In genomic region chr12:41903014-41903702, GRCh38 we compare ENCODE assay signal across 29 cellular contexts.
"Had no signal": no experiment of that assay in that cellular context is flagged by ENCODE, and none has a peak within 500 bp of the region (broad histone marks: within the 10 kb centered on the region; RNA-seq: fewer than 3 reads in every experiment).

No MANE protein-coding gene starts in this region.

- H3K4me1 Mint-ChIP-seq: activated CD4-positive, alpha-beta T cell treated with anti-CD3 and anti-CD28 coated beads, Interleukin-2, amount 10 ng/mL, durations not matched to agents 24 days and 14 days; activated naive CD8-positive, alpha-beta T cell treated with anti-CD3 and anti-CD28 coated beads for 36 hours; naive B cell; neural progenitor cell had no signal

- H3K27me3 ChIP-seq: adrenal gland, body of pancreas, gastrocnemius medialis, hepatocyte, neural progenitor cell, right atrium auricular region, tibial nerve had no signal

- H3K4me2 ChIP-seq: hepatocyte, neural progenitor cell had no signal

- H3K4me3 Mint-ChIP-seq: activated CD4-positive, alpha-beta memory T cell treated with anti-CD3 and anti-CD28 coated beads for 36 hours; activated CD4-positive, alpha-beta T cell treated with anti-CD3 and anti-CD28 coated beads, Interleukin-2, amount 10 ng/mL, durations not matched to agents 24 days and 14 days; activated naive CD4-positive, alpha-beta T cell treated with anti-CD3 and anti-CD28 coated beads for 36 hours; activated naive CD8-positive, alpha-beta T cell treated with anti-CD3 and anti-CD28 coated beads for 36 hours; activated T-helper 1 cell treated with anti-CD3 and anti-CD28 coated beads, Interleukin-12 subunit alpha, Interleukin-12 subunit beta, Interleukin-2, Interleukin-4 antibody, amounts not matched to agents 30 ng/mL and 10 ng/mL and 1 ng/mL, durations not matched to agents 14 hours and 24 hours and 36 hours; naive B cell; neural progenitor cell; T-helper 1 cell treated with Interleukin-12 subunit alpha and Interleukin-12 subunit beta and Interleukin-4 antibody, amounts not matched to agents 30 μg/mL and 1 μg/mL, for 36 hours had no signal

- H3K27ac ChIP-seq: adrenal gland, body of pancreas, gastrocnemius medialis, hepatocyte, neural progenitor cell, right atrium auricular region, tibial nerve, WERI-Rb-1 had no signal

- H3K4me1 ChIP-seq: adrenal gland, body of pancreas, gastrocnemius medialis, neural progenitor cell, right atrium auricular region, tibial nerve had no signal

- H3K9me3 ChIP-seq: adrenal gland, body of pancreas, gastrocnemius medialis, right atrium auricular region had no signal

- H3K79me2 ChIP-seq: hepatocyte had no signal

- H3K27ac Mint-ChIP-seq: activated CD4-positive, alpha-beta memory T cell treated with anti-CD3 and anti-CD28 coated beads for 36 hours; activated CD4-positive, alpha-beta T cell treated with anti-CD3 and anti-CD28 coated beads, Interleukin-2, amount 10 ng/mL, durations not matched to agents 24 days and 14 days; activated naive CD4-positive, alpha-beta T cell treated with anti-CD3 and anti-CD28 coated beads for 36 hours; activated naive CD8-positive, alpha-beta T cell treated with anti-CD3 and anti-CD28 coated beads for 36 hours; activated T-helper 1 cell treated with anti-CD3 and anti-CD28 coated beads, Interleukin-12 subunit alpha, Interleukin-12 subunit beta, Interleukin-2, Interleukin-4 antibody, amounts not matched to agents 30 ng/mL and 10 ng/mL and 1 ng/mL, durations not matched to agents 14 hours and 24 hours and 36 hours; neural progenitor cell; T-helper 1 cell treated with Interleukin-12 subunit alpha and Interleukin-12 subunit beta and Interleukin-4 antibody, amounts not matched to agents 30 μg/mL and 1 μg/mL, for 36 hours had no signal

- H2AFZ ChIP-seq: hepatocyte, neural progenitor cell had no signal

- H3K9me3 Mint-ChIP-seq: activated CD4-positive, alpha-beta memory T cell treated with anti-CD3 and anti-CD28 coated beads for 36 hours; activated CD4-positive, alpha-beta T cell treated with anti-CD3 and anti-CD28 coated beads, Interleukin-2, amount 10 ng/mL, durations not matched to agents 24 days and 14 days; activated naive CD4-positive, alpha-beta T cell treated with anti-CD3 and anti-CD28 coated beads for 36 hours; activated naive CD8-positive, alpha-beta T cell treated with anti-CD3 and anti-CD28 coated beads for 36 hours; activated T-helper 1 cell treated with anti-CD3 and anti-CD28 coated beads, Interleukin-12 subunit alpha, Interleukin-12 subunit beta, Interleukin-2, Interleukin-4 antibody, amounts not matched to agents 30 ng/mL and 10 ng/mL and 1 ng/mL, durations not matched to agents 14 hours and 24 hours and 36 hours; T-helper 1 cell treated with Interleukin-12 subunit alpha and Interleukin-12 subunit beta and Interleukin-4 antibody, amounts not matched to agents 30 μg/mL and 1 μg/mL, for 36 hours had no signal

- H3K4me3 ChIP-seq: adrenal gland, body of pancreas, gastrocnemius medialis, hepatocyte, neural progenitor cell, right atrium auricular region, tibial nerve had no signal

- H3K36me3 ChIP-seq: adrenal gland, gastrocnemius medialis, neural progenitor cell, right atrium auricular region, tibial nerve, WERI-Rb-1 had no signal

- DNase-seq: activated CD4-positive, alpha-beta memory T cell treated with anti-CD3 and anti-CD28 coated beads for 36 hours; activated CD4-positive, alpha-beta T cell treated with anti-CD3 and anti-CD28 coated beads, Interleukin-2, amount 10 ng/mL, durations not matched to agents 24 days and 14 days; activated CD4-positive, CD25-positive, alpha-beta regulatory T cell treated with anti-CD3 and anti-CD28 coated beads, Interleukin-2, amount 50 U/mL, for 72 hours; activated CD8-positive, alpha-beta memory T cell treated with anti-CD3 and anti-CD28 coated beads, Interleukin-2, amount 50 U/mL, for 4 hours; activated effector memory CD4-positive, alpha-beta T cell treated with anti-CD3 and anti-CD28 coated beads, Interleukin-2, amount 50 U/mL, for 16 hours; activated naive CD4-positive, alpha-beta T cell treated with anti-CD3 and anti-CD28 coated beads for 36 hours; activated naive CD8-positive, alpha-beta T cell treated with anti-CD3 and anti-CD28 coated beads for 36 hours; activated T-cell treated with anti-CD3 and anti-CD28 coated beads, Interleukin-2, amount 50 U/mL, for 1 hour; adrenal gland; aorta; body of pancreas; effector CD8-positive, alpha-beta T cell; erythroblast; gastrocnemius medialis; islet precursor cell; left colon; mammary epithelial cell; naive B cell; stimulated activated CD4-positive, alpha-beta T cell treated with anti-CD3 and anti-CD28 coated beads, Interleukin-15, amount 100 ng/mL, for 24 hours; stimulated activated CD4-positive, alpha-beta T cell treated with anti-CD3 and anti-CD28 coated beads, Interleukin-2, amount 100 ng/mL, for 24 hours; stimulated activated naive CD4-positive, alpha-beta T cell; T-helper 9 cell; WERI-Rb-1 had no signal

- H3K27me3 Mint-ChIP-seq: activated naive CD8-positive, alpha-beta T cell treated with anti-CD3 and anti-CD28 coated beads for 36 hours; naive B cell had no signal

- H3K36me3 Mint-ChIP-seq: activated CD4-positive, alpha-beta memory T cell treated with anti-CD3 and anti-CD28 coated beads for 36 hours; activated naive CD8-positive, alpha-beta T cell treated with anti-CD3 and anti-CD28 coated beads for 36 hours; naive B cell; neural progenitor cell had no signal

- H3K9ac ChIP-seq: neural progenitor cell had no signal
